ENCODE assay signal across 2 cellular contexts in the genomic region with DNA sequence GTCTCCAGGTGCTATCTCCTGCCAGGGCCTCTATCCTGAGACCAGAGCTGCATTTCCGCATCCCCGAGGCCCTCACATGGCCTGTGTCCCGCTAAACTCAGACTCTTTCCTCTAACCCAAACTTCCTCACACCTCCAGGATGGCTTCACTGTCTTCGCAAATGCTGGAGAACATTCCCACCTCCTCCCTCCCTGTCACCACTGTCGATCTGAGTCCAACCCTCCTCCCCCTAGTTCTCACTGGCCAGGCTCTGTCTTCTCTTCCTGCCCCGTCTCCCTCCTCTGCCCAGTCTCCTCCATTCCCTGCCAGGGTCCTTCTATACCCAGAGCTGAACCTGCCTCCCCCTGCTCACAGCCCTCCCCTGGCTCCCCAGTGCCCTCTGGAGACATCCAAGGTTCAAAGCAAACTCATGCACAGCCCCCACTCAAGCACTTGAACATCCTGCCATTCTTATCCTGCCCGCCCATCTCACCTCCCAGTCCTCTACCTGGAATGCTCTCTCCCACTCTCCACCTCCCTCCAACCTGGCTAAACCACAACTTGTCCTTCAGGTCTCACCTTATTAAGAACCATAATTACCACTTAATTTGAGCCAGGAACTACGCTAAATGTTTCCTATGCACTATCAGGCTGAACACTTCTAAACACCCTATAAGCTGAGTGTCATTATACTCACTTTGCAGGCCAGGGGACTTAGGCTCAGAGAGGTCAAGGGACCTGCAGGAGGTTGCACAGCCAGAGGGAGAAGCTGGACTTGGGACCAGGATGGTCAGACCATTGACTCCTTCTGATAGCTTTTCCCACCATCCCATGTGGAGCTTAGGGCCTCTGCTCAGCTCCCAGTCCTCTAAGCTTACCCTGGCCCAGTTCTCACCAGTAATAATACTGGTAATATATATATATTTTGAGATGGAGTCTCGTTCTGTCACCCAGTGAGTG.
TF ChIP-seq lines count a peak whose summit lies in the region.

No MANE protein-coding gene starts in this region.

TF ChIP-seq in IMR-90, 13 proteins besides CTCF, POLR2A, EP300 and RAD21:
- TF ChIP-seq FOS (IDR thresholded peaks at IDR 0.05; ENCODE audit: low read depth, low read length) (no peak), RCOR1 (IDR thresholded peaks at IDR 0.05; ENCODE audit: insufficient replicate concordance, low read length) (no peak), RFX5 (IDR thresholded peaks at IDR 0.05; ENCODE audit: low read depth, low read length) (no peak), CEBPB (IDR thresholded peaks at IDR 0.05; ENCODE audit: low read depth, low read length) (no peak), SMC3 (IDR thresholded peaks at IDR 0.05; ENCODE audit: low read depth, low read length) (no peak), MAFK (IDR thresholded peaks at IDR 0.05; ENCODE audit: low read depth, low read length) (no peak), CHD1 (IDR thresholded peaks at IDR 0.05; ENCODE audit: low read depth, low read length) (no peak), NFE2L2 (IDR thresholded peaks at IDR 0.05; ENCODE audit: low read depth, low read length) (no peak), MAZ (IDR thresholded peaks at IDR 0.05; ENCODE audit: borderline replicate concordance, low read depth, low read length) (no peak), BHLHE40 (IDR thresholded peaks at IDR 0.05; ENCODE audit: low read depth, low read length) (no peak), MXI1 (IDR thresholded peaks at IDR 0.05; ENCODE audit: borderline replicate concordance, low read depth, low read length) (no peak)
- TF ChIP-seq, protein P1, sequence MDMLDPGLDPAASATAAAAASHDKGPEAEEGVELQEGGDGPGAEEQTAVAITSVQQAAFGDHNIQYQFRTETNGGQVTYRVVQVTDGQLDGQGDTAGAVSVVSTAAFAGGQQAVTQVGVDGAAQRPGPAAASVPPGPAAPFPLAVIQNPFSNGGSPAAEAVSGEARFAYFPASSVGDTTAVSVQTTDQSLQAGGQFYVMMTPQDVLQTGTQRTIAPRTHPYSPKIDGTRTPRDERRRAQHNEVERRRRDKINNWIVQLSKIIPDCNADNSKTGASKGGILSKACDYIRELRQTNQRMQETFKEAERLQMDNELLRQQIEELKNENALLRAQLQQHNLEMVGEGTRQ (IDR thresholded peaks at IDR 0.05; ENCODE audit: low read depth, low read length): no peak
- TF ChIP-seq, protein P2, sequence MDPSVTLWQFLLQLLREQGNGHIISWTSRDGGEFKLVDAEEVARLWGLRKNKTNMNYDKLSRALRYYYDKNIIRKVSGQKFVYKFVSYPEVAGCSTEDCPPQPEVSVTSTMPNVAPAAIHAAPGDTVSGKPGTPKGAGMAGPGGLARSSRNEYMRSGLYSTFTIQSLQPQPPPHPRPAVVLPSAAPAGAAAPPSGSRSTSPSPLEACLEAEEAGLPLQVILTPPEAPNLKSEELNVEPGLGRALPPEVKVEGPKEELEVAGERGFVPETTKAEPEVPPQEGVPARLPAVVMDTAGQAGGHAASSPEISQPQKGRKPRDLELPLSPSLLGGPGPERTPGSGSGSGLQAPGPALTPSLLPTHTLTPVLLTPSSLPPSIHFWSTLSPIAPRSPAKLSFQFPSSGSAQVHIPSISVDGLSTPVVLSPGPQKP (IDR thresholded peaks at IDR 0.05; ENCODE audit: borderline replicate concordance, low read depth, low read length): no peak

TF ChIP-seq in H1, 55 proteins besides CTCF, POLR2A, EP300 and RAD21:
- TF ChIP-seq KDM1A (IDR thresholded peaks at IDR 0.05; ENCODE audit: borderline replicate concordance, low read length) (peak; percentile 81), TAF7 (optimal IDR thresholded peaks at IDR 0.05; ENCODE audit: borderline replicate concordance, low read depth, low read length) (no peak), SIX5 (IDR thresholded peaks at IDR 0.05; ENCODE audit: low read depth, low read length) (no peak), FOSL1 (IDR thresholded peaks at IDR 0.05; ENCODE audit: insufficient read depth, low read depth, low read length) (no peak)
- TF ChIP-seq, protein P3, sequence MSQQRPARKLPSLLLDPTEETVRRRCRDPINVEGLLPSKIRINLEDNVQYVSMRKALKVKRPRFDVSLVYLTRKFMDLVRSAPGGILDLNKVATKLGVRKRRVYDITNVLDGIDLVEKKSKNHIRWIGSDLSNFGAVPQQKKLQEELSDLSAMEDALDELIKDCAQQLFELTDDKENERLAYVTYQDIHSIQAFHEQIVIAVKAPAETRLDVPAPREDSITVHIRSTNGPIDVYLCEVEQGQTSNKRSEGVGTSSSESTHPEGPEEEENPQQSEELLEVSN (IDR thresholded peaks at IDR 0.05): peak; percentile 43; the same call in 1 of the 2 replicates
TF ChIP-seq in H1: peak in this region for 2.
